9 cellular contexts compared by ENCODE assay signal in the genomic region with DNA sequence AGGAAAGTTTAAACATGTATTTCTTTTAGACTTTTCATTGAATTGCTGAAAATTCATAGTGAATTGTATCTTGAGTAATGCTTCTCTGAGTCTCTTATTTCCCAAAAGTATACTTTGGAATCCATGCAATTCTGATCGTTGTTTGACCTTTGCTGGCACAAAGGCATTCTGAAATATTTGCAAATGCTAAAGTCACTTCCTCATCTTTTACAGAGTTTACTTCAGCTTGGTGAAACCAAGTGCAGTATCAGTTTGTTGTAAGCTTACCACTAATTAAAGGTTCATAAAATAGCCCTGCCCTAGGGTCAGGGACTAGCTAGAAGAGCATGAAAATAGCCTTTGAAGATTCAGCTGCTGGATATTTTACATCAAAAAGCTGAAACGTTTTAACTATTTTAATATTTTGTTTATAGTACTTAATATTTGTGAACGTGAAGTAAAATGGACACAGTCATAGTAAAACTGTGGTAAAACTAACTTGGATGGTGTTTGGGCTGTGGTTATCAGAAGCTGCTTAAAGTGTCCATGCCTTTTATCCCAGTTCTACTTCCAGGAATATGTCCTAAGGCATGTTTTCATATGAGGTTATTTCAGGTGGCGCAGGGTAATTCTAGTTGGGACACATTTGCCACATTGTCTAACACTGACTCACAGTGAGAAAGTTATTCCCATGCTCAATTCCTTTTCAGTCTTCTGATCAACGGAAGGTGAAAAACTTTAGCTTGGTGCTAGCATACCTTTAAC. TPM values are rescaled to one million over a fixed set of nuclear protein-coding genes. Genes with fewer than 3 reads are reported as not detected.
A peak's percentile ranks its signal among the peaks of the same experiment; 100 is the strongest.
DNase-seq lines count a peak whose midpoint lies in the region; ATAC-seq and TF ChIP-seq lines count a peak whose summit lies in the region.
"Had no signal": no experiment of that assay in that cellular context is flagged by ENCODE, and none has a peak within 500 bp of the region (broad histone marks: within the 10 kb centered on the region; RNA-seq: fewer than 3 reads in every experiment).

No MANE protein-coding gene starts in this region.

- no peaks in the 10 kb centered on the region for H3K36me3 Mint-ChIP-seq in Caco-2 (ENCODE audit: insufficient read depth, unreplicated experiment)
- peaks cover 5 to 52% (median 26%) of the 10 kb centered on the region in 5 donors for H3K36me3 Mint-ChIP-seq in naive thymus-derived CD4-positive, alpha-beta T cell

- BruUV-seq in Caco-2 (replicated peaks; lab: Mats Ljungman, UMichigan), result no TSS peak

- H3K27ac ChIP-seq in breast epithelium, result peak overlapping the region; percentile 21 to 42
- H3K27ac ChIP-seq in naive thymus-derived CD4-positive, alpha-beta T cell (ENCODE audit: low read depth, low read length), result peak overlapping the region; percentile 55

- peaks cover 23% of the 10 kb centered on the region for H3K4me1 Mint-ChIP-seq in Caco-2 (ENCODE audit: low read depth, unreplicated experiment)
- peaks cover 55 to 86% (median 75%) of the 10 kb centered on the region in 7 donors for H3K4me1 Mint-ChIP-seq in naive thymus-derived CD4-positive, alpha-beta T cell

- H3K36me3 ChIP-seq in Caco-2 (ENCODE audit: control insufficient read depth, insufficient read depth, low read length), result no peaks in the 10 kb centered on the region
- H3K36me3 ChIP-seq in breast epithelium, result no peaks in the 10 kb centered on the region
- peaks cover 0 to 10% (median 5%) of the 10 kb centered on the region in 3 experiments for H3K36me3 ChIP-seq in naive thymus-derived CD4-positive, alpha-beta T cell (ENCODE audit: control insufficient read depth in 2 of 3, insufficient read depth in 3 of 3, low read length in 3 of 3)

- POLR2A ChIA-PET in Caco-2 (lab: Charles Lee), result interaction anchor here (1.1 kb wide), 3 partner anchors 76 to 137 kb away, joined by 3 to 9 read pairs (median 5); a partner anchor contains a TSS
- POLR2A ChIA-PET in naive thymus-derived CD4-positive, alpha-beta T cell (lab: Charles Lee), result interaction anchor here (0.6 to 6.2 kb wide), 22 partner anchors 11 to 1155 kb away, joined by 3 to 124 read pairs (median 4); a partner anchor contains a TSS

- no peak for TF ChIP-seq POLR2A in breast epithelium (IDR thresholded peaks at IDR 0.05)

- H3K4me3 Mint-ChIP-seq in Caco-2 (ENCODE audit: unreplicated experiment), result peak overlapping the region; percentile 27
- H3K4me3 Mint-ChIP-seq in naive thymus-derived CD4-positive, alpha-beta T cell, result peak overlapping the region; percentile 8 to 99 (median 51)

- H3K4me1 ChIP-seq in Caco-2, result peaks cover 30% of the 10 kb centered on the region
- peaks cover 10 to 26% of the 10 kb centered on the region in 2 donors for H3K4me1 ChIP-seq in breast epithelium
- peaks cover 33 to 62% of the 10 kb centered on the region in 2 donors for H3K4me1 ChIP-seq in naive thymus-derived CD4-positive, alpha-beta T cell (ENCODE audit: control insufficient read depth in 2 of 2, insufficient read depth in 2 of 2, low read length in 2 of 2)

- H3K4me3 ChIP-seq in Caco-2 (ENCODE audit: low read depth, low read length) (no peak overlapping the region), LNCaP clone FGC (ENCODE audit: low read depth, low read length) (peak overlapping the region; percentile 13), breast epithelium (no peak overlapping the region)
- H3K4me3 ChIP-seq in naive thymus-derived CD4-positive, alpha-beta T cell (ENCODE audit: low read length), result peak overlapping the region; percentile 13

- H3K27me3 Mint-ChIP-seq in Caco-2 (ENCODE audit: insufficient read depth, unreplicated experiment), result no peaks in the 10 kb centered on the region
- H3K27me3 Mint-ChIP-seq in naive thymus-derived CD4-positive, alpha-beta T cell, result no peaks in the 10 kb centered on the region

- H3K9me3 ChIP-seq in Caco-2 (no peaks in the 10 kb centered on the region), breast epithelium (no peaks in the 10 kb centered on the region)
- no peaks in the 10 kb centered on the region for H3K9me3 ChIP-seq in naive thymus-derived CD4-positive, alpha-beta T cell (ENCODE audit: control insufficient read depth in 2 of 3, low read length in 3 of 3)

- CTCF ChIA-PET in Caco-2 (lab: Charles Lee), result interaction anchor here (0.8 to 1.5 kb wide), 5 partner anchors 15 to 136 kb away, joined by 3 to 4 read pairs (median 3); a partner anchor contains a TSS
- CTCF ChIA-PET in naive thymus-derived CD4-positive, alpha-beta T cell (lab: Charles Lee), result interaction anchor here (0.6 to 1.4 kb wide), 6 partner anchors 11 to 83 kb away, joined by 3 to 5 read pairs (median 4); no protein-coding TSS in a partner anchor

- intact Hi-C loops in Caco-2 (cut with micrococcal nuclease; ENCODE audit: unreplicated experiment), result no loop called here
- intact Hi-C loops in breast epithelium (cut with DNase I; ENCODE audit: low total_unique reads), result no loop called here
- intact Hi-C loops in naive thymus-derived CD4-positive, alpha-beta T cell (cut with micrococcal nuclease), result no loop called here

- no peak for ATAC-seq in naive thymus-derived CD4-positive, alpha-beta T cell
- ATAC-seq in HG02870 (IDR thresholded peaks at IDR 0.05; ENCODE audit: unreplicated experiment), result no peak

- TF ChIP-seq CTCF in Caco-2 (IDR thresholded peaks at IDR 0.05; ENCODE audit: insufficient read depth in 1 of 2, low read depth in 1 of 2, low read length in 1 of 2, severe bottlenecking in 1 of 2, unreplicated experiment in 1 of 2) (no peak), LNCaP clone FGC (IDR thresholded peaks at IDR 0.05; ENCODE audit: control insufficient read depth, extremely low read depth, insufficient read depth) (no peak), breast epithelium (IDR thresholded peaks at IDR 0.05) (peak in 1 of 3 donors; percentile 47)

- H3K27ac Mint-ChIP-seq in Caco-2 (ENCODE audit: unreplicated experiment), result peak overlapping the region; percentile 54
- peak overlapping the region; percentile 40 to 99 (median 86) for H3K27ac Mint-ChIP-seq in naive thymus-derived CD4-positive, alpha-beta T cell

- no peaks in the 10 kb centered on the region for H3K27me3 ChIP-seq in Caco-2 (replicated peaks; ENCODE audit: control insufficient read depth, insufficient read depth, low read length)
- H3K27me3 ChIP-seq in breast epithelium, result no peaks in the 10 kb centered on the region
- H3K27me3 ChIP-seq in naive thymus-derived CD4-positive, alpha-beta T cell (ENCODE audit: control insufficient read depth in 2 of 2, insufficient read depth in 2 of 2, low read length in 2 of 2), result no peaks in the 10 kb centered on the region

- H3K9me3 Mint-ChIP-seq in Caco-2 (ENCODE audit: unreplicated experiment), result no peaks in the 10 kb centered on the region
- peaks cover 0 to 2% (median 0%) of the 10 kb centered on the region in 11 donors for H3K9me3 Mint-ChIP-seq in naive thymus-derived CD4-positive, alpha-beta T cell

- DNase-seq in Caco-2 (peak in 1 of 2 experiments; percentile 59), LNCaP clone FGC (ENCODE audit: low read depth) (no peak), breast epithelium (ENCODE audit: low spot score in 2 of 2) (peak in 1 of 2 donors; percentile 62), NCI-H526 treated with DMSO at 0.1 percent for 48 hours (lab: John Stamatoyannopoulos, UW) (no peak), NCI-H82 (lab: John Stamatoyannopoulos, UW) (no peak), GM19238 (ENCODE audit: insufficient read length, low spot score) (no peak)
- DNase-seq in naive thymus-derived CD4-positive, alpha-beta T cell, result no peak
- DNase-seq: H7 had no signal

RNA-seq across cellular contexts. Expression of a gene that starts 45.3 kb away (rescaled TPM):
- total RNA-seq in Caco-2 (2022), result 19.1 and 20.2 TPM in 2 replicates
- 10 to 100 TPM in 2 of 3 donors, 1 to 10 TPM in 1; 6.6 to 31.5 (median 23.3) TPM for total RNA-seq in breast epithelium
- 10 to 100 TPM in 1 of 5 experiments, 1 to 10 TPM in 4; 6.8 to 10.8 (median 8.0) TPM for total RNA-seq in naive thymus-derived CD4-positive, alpha-beta T cell
- 1 to 10 TPM; 1.8 to 3.6 TPM for polyA plus RNA-seq in naive thymus-derived CD4-positive, alpha-beta T cell

Comparison
In these comparisons a context has a peak if more than half of its experiments do, and no peak if none do; other contexts are left out.
1. H3K4me3 ChIP-seq: peak in LNCaP clone FGC (single experiment) and naive thymus-derived CD4-positive, alpha-beta T cell (single experiment); none in Caco-2 (single experiment) and breast epithelium (0 of 3).